ENCODE assay signal across 10 cellular contexts in the genomic region with DNA sequence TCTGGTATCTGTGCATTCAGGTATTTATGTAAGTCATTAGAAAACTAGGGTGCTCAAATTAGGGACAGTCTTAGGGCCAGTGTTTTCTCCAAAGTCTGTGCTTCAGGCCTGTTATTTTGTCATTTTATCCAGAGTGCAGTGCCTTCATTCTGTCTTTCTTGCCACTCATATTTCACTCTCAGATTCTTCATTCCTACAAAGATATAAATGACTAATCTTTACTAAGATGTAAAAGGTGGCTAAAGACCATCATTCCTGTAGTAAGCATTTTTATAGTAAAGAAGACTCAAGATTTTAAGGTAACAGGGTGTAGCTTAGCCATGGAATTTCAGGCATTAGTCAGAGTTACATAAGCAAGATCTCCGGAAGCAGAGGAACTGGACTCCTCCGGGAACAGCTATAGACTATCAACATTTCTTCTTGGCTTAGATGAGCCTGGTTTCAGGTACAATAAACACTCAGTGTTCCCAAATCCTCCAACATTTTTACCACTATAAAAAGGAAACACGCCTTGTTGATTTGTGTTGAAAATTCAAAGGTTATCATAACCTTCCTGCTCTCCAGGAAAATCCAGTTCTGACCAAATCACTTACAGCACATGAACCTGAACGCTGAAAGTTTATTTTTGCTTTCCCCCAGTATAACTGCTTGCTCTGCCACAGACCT. TPM values are rescaled to one million over a fixed set of nuclear protein-coding genes. Genes with fewer than 3 reads are reported as not detected.
DNase-seq lines count a peak whose midpoint lies in the region; ATAC-seq and TF ChIP-seq lines count a peak whose summit lies in the region.
"Had no signal": no experiment of that assay in that cellular context is flagged by ENCODE, and none has a peak within 500 bp of the region (broad histone marks: within the 10 kb centered on the region; RNA-seq: fewer than 3 reads in every experiment).

No MANE protein-coding gene starts in this region.

- TF ChIP-seq POLR2A in suprapubic skin (IDR thresholded peaks at IDR 0.05) (no peak), testis (IDR thresholded peaks at IDR 0.05) (no peak)

- peaks cover 18% of the 10 kb centered on the region; the same call in 1 of the 2 replicates for H3F3A ChIP-seq in Loucy (ENCODE audit: low read depth)

- DNase-seq in caudate nucleus (lab: John Stamatoyannopoulos, UW) (peak in 1 of 61 donors; percentile 14), kidney tubule cell (ENCODE audit: low spot score) (peak; percentile 64), suprapubic skin (ENCODE audit: low spot score in 2 of 2) (no peak), testis (no peak)
- DNase-seq: head of caudate nucleus, NCI-H748 treated with DMSO at 0.1 percent for 48 hours had no signal

- H3K4me3 ChIP-seq in Loucy (ENCODE audit: low read length, poor library complexity, severe bottlenecking): peak overlapping the region; percentile 3
- H3K4me3 ChIP-seq in suprapubic skin: no peak overlapping the region
- no peak overlapping the region for H3K4me3 ChIP-seq in testis

- H3K79me2 ChIP-seq in Loucy (ENCODE audit: insufficient read depth, low read length): peaks cover 3% of the 10 kb centered on the region; the same call in 1 of the 2 replicates

- no peak for TF ChIP-seq EP300 in suprapubic skin (IDR thresholded peaks at IDR 0.05)

- ATAC-seq in HG03378 (IDR thresholded peaks at IDR 0.05; ENCODE audit: unreplicated experiment): no peak
- no peak for ATAC-seq in GM19452 (IDR thresholded peaks at IDR 0.05; ENCODE audit: unreplicated experiment)
- ATAC-seq in GM18909 (IDR thresholded peaks at IDR 0.05; ENCODE audit: poor library complexity, unreplicated experiment): no peak

- peak overlapping the region; percentile 40; the same call in 1 of the 2 replicates for H2AFZ ChIP-seq in Loucy (ENCODE audit: low read length)

- peaks cover 10% of the 10 kb centered on the region; the same call in 1 of the 2 replicates for H3K9me3 ChIP-seq in Loucy (ENCODE audit: insufficient read depth, low read depth, low read length)
- no peaks in the 10 kb centered on the region for H3K9me3 ChIP-seq in suprapubic skin
- no peaks in the 10 kb centered on the region for H3K9me3 ChIP-seq in testis

- H3K36me3 ChIP-seq in Loucy (ENCODE audit: insufficient read depth, low read length) (no peaks in the 10 kb centered on the region), suprapubic skin (no peaks in the 10 kb centered on the region), testis (ENCODE audit: low read depth, missing control alignments) (no peaks in the 10 kb centered on the region)

- no peaks in the 10 kb centered on the region for H3K9me2 ChIP-seq in Loucy (replicated peaks; ENCODE audit: low read depth, low read length)

- no peaks in the 10 kb centered on the region for H3K27me3 ChIP-seq in Loucy (ENCODE audit: insufficient read depth, low read length, poor library complexity, severe bottlenecking)
- no peaks in the 10 kb centered on the region for H3K27me3 ChIP-seq in suprapubic skin
- no peaks in the 10 kb centered on the region for H3K27me3 ChIP-seq in testis

- peak overlapping the region; percentile 71 for H3K4me2 ChIP-seq in Loucy (ENCODE audit: low read depth, low read length, poor library complexity, severe bottlenecking)

- TF ChIP-seq CTCF in Loucy (conservative IDR thresholded peaks at IDR 0.05; ENCODE audit: low read length): no peak
- no peak for TF ChIP-seq CTCF in suprapubic skin (IDR thresholded peaks at IDR 0.05)
- TF ChIP-seq CTCF in testis (IDR thresholded peaks at IDR 0.05): no peak

- WGBS in suprapubic skin: 30% methylated on average over 4 of the region's 4 CpGs
- WGBS in testis, 2 donors: 26 to 42% methylated on average over 4 of the region's 4 CpGs

- H4K20me1 ChIP-seq in Loucy (ENCODE audit: insufficient read depth, low read length, poor library complexity, severe bottlenecking): no peaks in the 10 kb centered on the region

- peaks cover 62% of the 10 kb centered on the region for H3K4me1 ChIP-seq in Loucy (ENCODE audit: insufficient read depth, low read length, poor library complexity, severe bottlenecking)
- peaks cover 19% of the 10 kb centered on the region for H3K4me1 ChIP-seq in suprapubic skin
- H3K4me1 ChIP-seq in testis: peaks cover 14% of the 10 kb centered on the region

- H3K9ac ChIP-seq in Loucy (ENCODE audit: low read depth, low read length, poor library complexity, severe bottlenecking): peak overlapping the region; percentile 68

- H3K27ac ChIP-seq in caudate nucleus (ENCODE audit: low read depth, low read length) (peak overlapping the region; percentile 56), suprapubic skin (peak overlapping the region; percentile 54), testis (peak overlapping the region in 1 of 2 donors; percentile 14)

- intact Hi-C loops in testis (cut with DNase I; ENCODE audit: low total_unique reads): no loop called here

RNA-seq across cellular contexts. Expression of a gene that starts 23.8 kb away (rescaled TPM):
- total RNA-seq in suprapubic skin (10 to 100 TPM; 11.8 to 20.6 (median 16.9) TPM), testis (10 to 100 TPM; 15.0 to 19.6 TPM)
- 19.4 TPM for polyA plus RNA-seq in testis (ENCODE audit: insufficient read depth, low read depth, low replicate concordance)

RNA-seq across cellular contexts. Expression of a gene that starts 52.7 kb away (rescaled TPM):
- total RNA-seq in suprapubic skin: 10 to 100 TPM; 56.9 to 66.7 (median 63.4) TPM
- 100 to 1,000 TPM in 1 of 2 donors, 10 to 100 TPM in 1; 95.8 to 102 TPM for total RNA-seq in testis
- polyA plus RNA-seq in testis (ENCODE audit: insufficient read depth, low read depth, low replicate concordance): 57.7 TPM
